8 cellular contexts compared by ENCODE assay signal in the genomic region with DNA sequence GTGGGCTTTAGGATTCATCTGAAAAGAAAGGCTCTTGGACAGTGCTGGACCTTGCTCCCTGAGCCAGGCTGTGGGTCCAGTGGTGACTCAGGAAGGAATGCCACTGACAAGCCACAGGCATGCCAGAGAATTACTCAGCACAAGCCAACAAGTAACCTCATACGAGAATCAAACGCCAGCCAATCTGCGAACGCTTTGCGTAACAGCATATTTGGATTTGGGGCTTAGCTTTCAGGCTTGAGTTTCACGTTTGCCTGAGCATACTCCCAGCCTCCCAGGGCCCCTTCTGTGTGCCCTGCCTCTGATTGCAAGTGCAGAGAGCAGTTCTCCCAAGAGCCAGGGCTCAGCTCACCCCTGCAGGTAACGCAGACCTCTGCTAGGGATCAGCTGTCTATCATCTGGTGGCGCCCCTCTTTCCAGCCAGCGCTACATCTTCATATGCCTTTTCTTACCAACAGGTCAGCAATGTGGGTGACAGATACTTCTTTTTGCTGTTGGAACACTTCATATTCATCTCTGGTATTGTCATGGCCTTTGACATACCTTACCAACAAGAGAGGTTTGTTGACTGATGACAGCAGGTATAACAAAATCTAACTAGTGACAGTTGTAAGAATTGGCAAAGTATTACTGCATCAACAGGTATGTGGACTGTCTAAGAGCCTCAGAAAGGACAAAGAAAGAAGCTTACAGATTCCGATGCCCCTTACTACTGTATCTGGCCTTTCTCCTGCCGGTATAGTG. TPM values are rescaled to one million over a fixed set of nuclear protein-coding genes. Genes with fewer than 3 reads are reported as not detected.
A peak's percentile ranks its signal among the peaks of the same experiment; 100 is the strongest.
DNase-seq lines count a peak whose midpoint lies in the region; ATAC-seq and TF ChIP-seq lines count a peak whose summit lies in the region.

No MANE protein-coding gene starts in this region.

- ATAC-seq in SK-N-SH treated with all-trans-retinoic acid at 6 μM for 48 hours (peak; percentile 96), omental fat pad (ENCODE audit: low FRiP score) (peak; percentile 57)
- ATAC-seq in activated CD8-positive, alpha-beta T cell treated with anti-CD3 and anti-CD28 coated beads for 36 hours = no peak

- no peaks in the 10 kb centered on the region for H3K4me1 ChIP-seq in CD4-positive, alpha-beta memory T cell (ENCODE audit: insufficient read depth, low read length)
- H3K4me1 ChIP-seq in CD8-positive, alpha-beta memory T cell (ENCODE audit: insufficient read depth, low read length) = no peaks in the 10 kb centered on the region

- H3K4me1 Mint-ChIP-seq in CD4-positive, alpha-beta memory T cell = peaks cover 0 to 6% (median 3%) of the 10 kb centered on the region in 4 donors
- peaks cover 12% of the 10 kb centered on the region for H3K4me1 Mint-ChIP-seq in activated CD8-positive, alpha-beta T cell treated with anti-CD3 and anti-CD28 coated beads for 36 hours (ENCODE audit: low read depth)
- H3K4me1 Mint-ChIP-seq in CD8-positive, alpha-beta memory T cell = no peaks in the 10 kb centered on the region

- TF ChIP-seq CTCF in fibroblast of the aortic adventitia (IDR thresholded peaks at IDR 0.05; ENCODE audit: insufficient read depth, low read length) (no peak), omental fat pad (IDR thresholded peaks at IDR 0.05) (no peak)
- TF ChIP-seq CTCF in activated CD8-positive, alpha-beta T cell treated with anti-CD3 and anti-CD28 coated beads for 36 hours (IDR thresholded peaks at IDR 0.05) = no peak

- H3K27me3 ChIP-seq in CD4-positive, alpha-beta memory T cell (ENCODE audit: insufficient read depth, low read length) = peaks cover 5% of the 10 kb centered on the region
- no peaks in the 10 kb centered on the region for H3K27me3 ChIP-seq in CD8-positive, alpha-beta memory T cell (ENCODE audit: insufficient read depth, low read length, poor library complexity, severe bottlenecking)

- no peak overlapping the region for H3K4me3 Mint-ChIP-seq in CD4-positive, alpha-beta memory T cell
- H3K4me3 Mint-ChIP-seq in activated CD8-positive, alpha-beta T cell treated with anti-CD3 and anti-CD28 coated beads for 36 hours = no peak overlapping the region
- no peak overlapping the region for H3K4me3 Mint-ChIP-seq in CD8-positive, alpha-beta memory T cell

- H3K4me3 ChIP-seq in fibroblast of the aortic adventitia (ENCODE audit: low read depth, low read length) = peak overlapping the region; percentile 65
- H3K4me3 ChIP-seq in CD4-positive, alpha-beta memory T cell (ENCODE audit: low read length in 2 of 2) = no peak overlapping the region
- H3K4me3 ChIP-seq in CD8-positive, alpha-beta memory T cell (ENCODE audit: low read length) = no peak overlapping the region

- DNase-seq in Caki2 (ENCODE audit: low read depth) = peak; percentile 94
- peak; percentile 99 for DNase-seq in fibroblast of the aortic adventitia (ENCODE audit: low read depth)
- no peak for DNase-seq in omental fat pad (ENCODE audit: low spot score)
- DNase-seq in CD4-positive, alpha-beta memory T cell = no peak
- DNase-seq in activated CD8-positive, alpha-beta T cell treated with anti-CD3 and anti-CD28 coated beads for 36 hours = no peak
- no peak for DNase-seq in activated CD4-positive, alpha-beta T cell treated with anti-CD3 and anti-CD28 coated beads for 48 hours
- no peak for DNase-seq in CD8-positive, alpha-beta memory T cell

- intact Hi-C loops in CD4-positive, alpha-beta memory T cell (cut with micrococcal nuclease) = no loop called here
- intact Hi-C loops in activated CD8-positive, alpha-beta T cell treated with anti-CD3 and anti-CD28 coated beads for 36 hours (cut with micrococcal nuclease) = no loop called here

- no peaks in the 10 kb centered on the region for H3K36me3 ChIP-seq in CD4-positive, alpha-beta memory T cell (ENCODE audit: insufficient read depth, low read length)
- H3K36me3 ChIP-seq in CD8-positive, alpha-beta memory T cell (ENCODE audit: insufficient read depth, low read length) = no peaks in the 10 kb centered on the region

- no peaks in the 10 kb centered on the region for H3K36me3 Mint-ChIP-seq in CD4-positive, alpha-beta memory T cell
- H3K36me3 Mint-ChIP-seq in activated CD8-positive, alpha-beta T cell treated with anti-CD3 and anti-CD28 coated beads for 36 hours (ENCODE audit: low read depth) = no peaks in the 10 kb centered on the region
- peaks cover 0 to 4% (median 1%) of the 10 kb centered on the region in 3 donors for H3K36me3 Mint-ChIP-seq in CD8-positive, alpha-beta memory T cell

- in situ Hi-C loops in Caki2 (cut with HindIII; ENCODE audit: low pct_unique_long_range_greater_than_20kb, low sequenced_read_pairs) = no loop called here

- H3K9me3 ChIP-seq in CD4-positive, alpha-beta memory T cell (ENCODE audit: control insufficient read depth in 1 of 2, low read length in 2 of 2) = no peaks in the 10 kb centered on the region
- no peaks in the 10 kb centered on the region for H3K9me3 ChIP-seq in CD8-positive, alpha-beta memory T cell (ENCODE audit: low read length)

- no peak overlapping the region for H3K27ac ChIP-seq in CD4-positive, alpha-beta memory T cell (ENCODE audit: low read depth, low read length)
- no peak overlapping the region for H3K27ac ChIP-seq in CD8-positive, alpha-beta memory T cell (ENCODE audit: low read depth, low read length)

- no peaks in the 10 kb centered on the region for H3K9me3 Mint-ChIP-seq in CD4-positive, alpha-beta memory T cell
- no peaks in the 10 kb centered on the region for H3K9me3 Mint-ChIP-seq in activated CD8-positive, alpha-beta T cell treated with anti-CD3 and anti-CD28 coated beads for 36 hours
- no peaks in the 10 kb centered on the region for H3K9me3 Mint-ChIP-seq in CD8-positive, alpha-beta memory T cell

- POLR2A ChIA-PET in CD4-positive, alpha-beta memory T cell (lab: Charles Lee; ENCODE audit: partially characterized antibody) = no interaction called here
- POLR2A ChIA-PET in activated CD8-positive, alpha-beta T cell treated with anti-CD3 and anti-CD28 coated beads for 36 hours (lab: Charles Lee) = no interaction called here
- POLR2A ChIA-PET in CD8-positive, alpha-beta memory T cell (lab: Charles Lee) = no interaction called here

- CTCF ChIA-PET in CD4-positive, alpha-beta memory T cell (lab: Charles Lee; ENCODE audit: partially characterized antibody) = no interaction called here
- CTCF ChIA-PET in activated CD8-positive, alpha-beta T cell treated with anti-CD3 and anti-CD28 coated beads for 36 hours (lab: Charles Lee) = interaction anchor here (0.7 kb wide), 1 partner anchor 12 kb away, joined by 3 read pairs; no protein-coding TSS in a partner anchor
- CTCF ChIA-PET in CD8-positive, alpha-beta memory T cell (lab: Charles Lee) = no interaction called here

- H3K27me3 Mint-ChIP-seq in CD4-positive, alpha-beta memory T cell = peaks cover 7 to 11% of the 10 kb centered on the region in 2 donors
- H3K27me3 Mint-ChIP-seq in activated CD8-positive, alpha-beta T cell treated with anti-CD3 and anti-CD28 coated beads for 36 hours = peaks cover 5% of the 10 kb centered on the region
- H3K27me3 Mint-ChIP-seq in CD8-positive, alpha-beta memory T cell = peaks cover 6 to 23% of the 10 kb centered on the region in 2 donors

- no peak overlapping the region for H3K27ac Mint-ChIP-seq in CD4-positive, alpha-beta memory T cell
- no peak overlapping the region for H3K27ac Mint-ChIP-seq in activated CD8-positive, alpha-beta T cell treated with anti-CD3 and anti-CD28 coated beads for 36 hours
- no peak overlapping the region for H3K27ac Mint-ChIP-seq in CD8-positive, alpha-beta memory T cell

TF ChIP-seq in SK-N-SH treated with all-trans-retinoic acid at 6 μM for 48 hours, 23 proteins besides CTCF, POLR2A, EP300 and RAD21 (continues in another document):
- no peak for TF ChIP-seq ZNF8 (CRISPR knock-in tag; IDR thresholded peaks at IDR 0.05)
- no peak for TF ChIP-seq OSR1 (CRISPR knock-in tag; IDR thresholded peaks at IDR 0.05)
- no peak for TF ChIP-seq TCF4 (CRISPR knock-in tag; IDR thresholded peaks at IDR 0.05; ENCODE audit: borderline replicate concordance)
- TF ChIP-seq CSDC2 (CRISPR knock-in tag; IDR thresholded peaks at IDR 0.05) = no peak
- TF ChIP-seq TOX (CRISPR knock-in tag; IDR thresholded peaks at IDR 0.05; ENCODE audit: borderline replicate concordance) = no peak
- TF ChIP-seq, protein P1, sequence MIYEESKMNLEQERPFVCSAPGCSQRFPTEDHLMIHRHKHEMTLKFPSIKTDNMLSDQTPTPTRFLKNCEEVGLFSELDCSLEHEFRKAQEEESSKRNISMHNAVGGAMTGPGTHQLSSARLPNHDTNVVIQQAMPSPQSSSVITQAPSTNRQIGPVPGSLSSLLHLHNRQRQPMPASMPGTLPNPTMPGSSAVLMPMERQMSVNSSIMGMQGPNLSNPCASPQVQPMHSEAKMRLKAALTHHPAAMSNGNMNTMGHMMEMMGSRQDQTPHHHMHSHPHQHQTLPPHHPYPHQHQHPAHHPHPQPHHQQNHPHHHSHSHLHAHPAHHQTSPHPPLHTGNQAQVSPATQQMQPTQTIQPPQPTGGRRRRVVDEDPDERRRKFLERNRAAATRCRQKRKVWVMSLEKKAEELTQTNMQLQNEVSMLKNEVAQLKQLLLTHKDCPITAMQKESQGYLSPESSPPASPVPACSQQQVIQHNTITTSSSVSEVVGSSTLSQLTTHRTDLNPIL (CRISPR knock-in tag; IDR thresholded peaks at IDR 0.05; ENCODE audit: low read depth) = no peak

RNA-seq across cellular contexts. Expression of gene ZSWIM6, which starts 30.1 kb away (rescaled TPM):
- total RNA-seq in Caki2 (2014; rRNA removed; shearing (Covaris generic); ENCODE audit: low replicate concordance) = 1.8 TPM in 2 replicates
- total RNA-seq in fibroblast of the aortic adventitia (ENCODE audit: low replicate concordance) (3.1 and 6.9 TPM in 2 replicates), omental fat pad (10 to 100 TPM in 3 of 4 donors, 1 to 10 TPM in 1; 9.7 to 31.1 (median 18.6) TPM)
- 10 to 100 TPM; 10.3 to 11.3 TPM for total RNA-seq in CD4-positive, alpha-beta memory T cell
- under 1 TPM; 0.23 to 0.68 TPM for polyA plus RNA-seq in CD4-positive, alpha-beta memory T cell
- 1 to 10 TPM; 4.4 TPM for total RNA-seq in activated CD8-positive, alpha-beta T cell treated with anti-CD3 and anti-CD28 coated beads for 36 hours
- total RNA-seq in CD8-positive, alpha-beta memory T cell = 1 to 10 TPM; 5.9 to 6.0 TPM
- 0.64 TPM for polyA plus RNA-seq in CD8-positive, alpha-beta memory T cell

Comparison
In these comparisons a context has a peak if more than half of its experiments do, and no peak if none do; other contexts are left out.
1. DNase-seq: peak in Caki2 (single experiment) and fibroblast of the aortic adventitia (single experiment); none in omental fat pad (single experiment), CD4-positive, alpha-beta memory T cell (0 of 5), activated CD8-positive, alpha-beta T cell treated with anti-CD3 and anti-CD28 coated beads for 36 hours (single experiment), activated CD4-positive, alpha-beta T cell treated with anti-CD3 and anti-CD28 coated beads for 48 hours (single experiment) and CD8-positive, alpha-beta memory T cell (0 of 5).